Comparison of ENCODE assay signal across 17 cellular contexts in the genomic region with DNA sequence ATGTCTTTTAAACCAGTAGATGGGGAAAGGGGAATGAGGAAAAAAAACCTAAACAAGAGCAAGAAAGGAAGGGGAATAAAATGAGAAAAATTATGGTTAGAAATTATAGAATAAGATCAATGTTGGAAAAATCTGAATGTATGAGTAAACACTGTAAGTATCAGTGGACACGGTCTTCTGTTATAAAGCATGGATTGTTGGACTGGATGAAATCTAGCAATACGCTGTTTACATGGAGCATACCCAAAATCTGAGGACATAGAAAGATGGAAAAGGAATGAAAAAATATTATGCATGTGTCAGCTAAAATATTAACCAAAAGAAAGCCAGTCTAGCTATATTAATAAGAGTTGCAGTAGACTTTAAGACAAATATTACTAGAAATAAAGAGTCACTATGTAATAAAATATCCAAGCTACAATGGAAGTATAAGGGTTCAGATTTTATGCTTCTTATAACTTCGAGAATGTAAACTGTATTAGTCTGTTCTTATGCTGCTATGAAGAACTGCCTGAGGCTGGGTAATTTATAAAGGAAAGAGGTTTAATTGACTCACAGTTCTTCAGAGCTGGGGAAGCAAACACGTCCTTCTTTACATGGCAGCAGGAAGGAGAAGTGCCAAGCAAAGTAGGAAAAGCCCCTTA. TPM values are rescaled to one million over a fixed set of nuclear protein-coding genes. Genes with fewer than 3 reads are reported as not detected.
DNase-seq lines count a peak whose midpoint lies in the region; ATAC-seq, FAIRE-seq and TF ChIP-seq lines count a peak whose summit lies in the region.
"Had no signal": no experiment of that assay in that cellular context is flagged by ENCODE, and none has a peak within 500 bp of the region (broad histone marks: within the 10 kb centered on the region; RNA-seq: fewer than 3 reads in every experiment).

No MANE protein-coding gene starts in this region.

- H3K27me3 ChIP-seq in HepG2 (ENCODE audit: control insufficient read depth in 1 of 2, insufficient read depth in 2 of 2, low read length in 2 of 2) (no peaks in the 10 kb centered on the region), right lobe of liver (no peaks in the 10 kb centered on the region), Panc1 (ENCODE audit: control insufficient read depth, insufficient read depth, low read length) (no peaks in the 10 kb centered on the region), K562 (ENCODE audit: control insufficient read depth in 2 of 2, insufficient read depth in 2 of 2, low read length in 2 of 2) (no peaks in the 10 kb centered on the region)

- FAIRE-seq in HepG2 (lab: Jason Lieb, UNC) (no peak), K562 (lab: Jason Lieb, UNC) (no peak)

- no peaks in the 10 kb centered on the region for H3K79me2 ChIP-seq in HepG2 (ENCODE audit: insufficient read depth, low read length)
- H3K79me2 ChIP-seq in K562 (ENCODE audit: control insufficient read depth, insufficient read depth, low read length), result no peaks in the 10 kb centered on the region

- DNase-seq in HepG2 (ENCODE audit: low spot score), result no peak
- no peak for DNase-seq in right lobe of liver
- no peak for DNase-seq in Panc1 (ENCODE audit: low read depth, low spot score)
- no peak for DNase-seq in K562 (ENCODE audit: extremely low read depth in 1 of 4, low spot score in 3 of 4)
- DNase-seq in SW 1271 (lab: John Stamatoyannopoulos, UW), result no peak
- DNase-seq: 8988T; C1 segment of cervical spinal cord; Calu3; CD4-positive, alpha-beta memory T cell; COR-L47; DMS53; DMS79 treated with DMSO at 0.1 percent for 48 hours; GF-D8; H9; HFFc6 had no signal

- H3K4me1 ChIP-seq in HepG2 (ENCODE audit: insufficient read depth, low read length) (peaks cover 7% of the 10 kb centered on the region), right lobe of liver (no peaks in the 10 kb centered on the region), Panc1 (ENCODE audit: control insufficient read depth, insufficient read depth, low read length) (no peaks in the 10 kb centered on the region), K562 (replicated peaks in 1 of 2; ENCODE audit: control insufficient read depth in 2 of 2, insufficient read depth in 2 of 2, low read length in 2 of 2) (peaks cover 0 to 4% of the 10 kb centered on the region in 2 experiments; a peak in 1 of 5 replicates)

- POLR2A ChIA-PET in HepG2 (lab: Yijun Ruan, JAX) (no interaction called here), Panc1 (lab: Charles Lee) (no interaction called here), K562 (lab: Yijun Ruan, JAX) (no interaction called here)

- H3K9ac ChIP-seq in HepG2 (ENCODE audit: insufficient read depth, low read depth, low read length), result no peak overlapping the region
- no peak overlapping the region for H3K9ac ChIP-seq in K562 (ENCODE audit: insufficient read depth in 1 of 2, low read depth in 2 of 2, low read length in 2 of 2)

- H2AFZ ChIP-seq in HepG2 (ENCODE audit: low read length) (no peak overlapping the region), K562 (ENCODE audit: low read depth, low read length) (no peak overlapping the region)
- H2AFZ ChIP-seq: GM23338 had no signal

- H3K9me3 ChIP-seq in HepG2 (ENCODE audit: low read length) (no peaks in the 10 kb centered on the region), right lobe of liver (no peaks in the 10 kb centered on the region), Panc1 (ENCODE audit: control insufficient read depth, insufficient read depth, low read depth, low read length) (no peaks in the 10 kb centered on the region), K562 (replicated peaks; ENCODE audit: control insufficient read depth, insufficient read depth, low read depth, low read length) (no peaks in the 10 kb centered on the region)

- TF ChIP-seq POLR2A in HepG2 (IDR thresholded peaks at IDR 0.05; ENCODE audit: insufficient read depth in 1 of 2, low read depth in 2 of 2, low read length in 2 of 2) (no peak), right lobe of liver (IDR thresholded peaks at IDR 0.05) (no peak), K562 (conservative IDR thresholded peaks at IDR 0.05) (no peak)

- no peak overlapping the region for H3K27ac ChIP-seq in HepG2 (ENCODE audit: extremely low read length, insufficient read depth, low read length)
- no peak overlapping the region for H3K27ac ChIP-seq in right lobe of liver
- no peak overlapping the region for H3K27ac ChIP-seq in Panc1 (ENCODE audit: low read length)
- no peak overlapping the region for H3K27ac ChIP-seq in K562 (ENCODE audit: extremely low read depth, low read depth, low read length)

- peaks cover 21 to 92% of the 10 kb centered on the region in 2 experiments for H3K36me3 ChIP-seq in HepG2 (replicated peaks in 1 of 2; ENCODE audit: control insufficient read depth in 1 of 2, insufficient read depth in 2 of 2, low read length in 2 of 2)
- peaks cover 6 to 59% (median 30%) of the 10 kb centered on the region in 4 donors for H3K36me3 ChIP-seq in right lobe of liver
- peaks cover 70% of the 10 kb centered on the region for H3K36me3 ChIP-seq in Panc1 (ENCODE audit: control insufficient read depth, insufficient read depth, low read length)
- peaks cover 99% of the 10 kb centered on the region for H3K36me3 ChIP-seq in K562 (ENCODE audit: control insufficient read depth, insufficient read depth, low read length)

- H3K9me1 ChIP-seq in K562 (ENCODE audit: control insufficient read depth, insufficient read depth, low read length), result no peaks in the 10 kb centered on the region

- CTCF ChIA-PET in HepG2 (lab: Yijun Ruan, JAX; ENCODE audit: low intra/inter-chr PET ratio, low total read pairs) (no interaction called here), Panc1 (lab: Charles Lee) (no interaction called here), K562 (lab: Yijun Ruan, JAX; ENCODE audit: low intra/inter-chr PET ratio) (no interaction called here)

- WGBS in HepG2 (ENCODE audit: low lambda C conversion rate), result 73% methylated on average over 4 of the region's 4 CpGs
- 47% methylated on average over 2 of the region's 4 CpGs for WGBS in right lobe of liver (ENCODE audit: insufficient coverage, low coverage, low lambda C conversion rate, missing lambda C conversion rate)
- WGBS in K562 (ENCODE audit: insufficient coverage, low coverage, missing lambda C conversion rate), result 75% methylated on average over 4 of the region's 4 CpGs

- TF ChIP-seq RAD21 in HepG2 (CRISPR knock-in tag; IDR thresholded peaks at IDR 0.05) (no peak), K562 (CRISPR knock-in tag; conservative IDR thresholded peaks at IDR 0.05 in 1 of 2, IDR thresholded peaks at IDR 0.05 in 1 of 2) (no peak)

- H3K4me3 ChIP-seq in HepG2 (replicated peaks in 1 of 3; ENCODE audit: insufficient read depth in 1 of 3, low read depth in 2 of 3, low read length in 3 of 3), result no peak overlapping the region
- no peak overlapping the region for H3K4me3 ChIP-seq in right lobe of liver
- H3K4me3 ChIP-seq in Panc1 (ENCODE audit: low read depth in 2 of 2, low read length in 2 of 2), result no peak overlapping the region
- no peak overlapping the region for H3K4me3 ChIP-seq in K562
- H3K4me3 ChIP-seq: GM23338 had no signal

- in situ Hi-C loops in HepG2 (cut with HindIII; ENCODE audit: extremely low pct_ligation_motif_present, low pct_unique_long_range_greater_than_20kb) (no loop called here), Panc1 (cut with HindIII; ENCODE audit: low pct_unique_long_range_greater_than_20kb, low sequenced_read_pairs) (no loop called here), K562 (cut with MboI) (no loop called here)

- H3K4me2 ChIP-seq in HepG2 (ENCODE audit: low read depth, low read length) (no peak overlapping the region), K562 (ENCODE audit: insufficient read depth, low read length) (no peak overlapping the region)
- H3K4me2 ChIP-seq: GM23338 had no signal

- no peak for TF ChIP-seq EP300 in HepG2 (IDR thresholded peaks at IDR 0.05; ENCODE audit: low read depth in 2 of 2, low read length in 2 of 2)
- TF ChIP-seq EP300 in HepG2 (CRISPR knock-in tag; IDR thresholded peaks at IDR 0.05; ENCODE audit: borderline replicate concordance), result no peak
- no peak for TF ChIP-seq EP300 in K562 (IDR thresholded peaks at IDR 0.05; ENCODE audit: low read length)

- ATAC-seq in HepG2, result no peak
- ATAC-seq in right lobe of liver, result no peak
- ATAC-seq in Panc1, result no peak
- ATAC-seq in K562, result no peak
- no peak for ATAC-seq in GM19463 (IDR thresholded peaks at IDR 0.05; ENCODE audit: unreplicated experiment)
- ATAC-seq: GM23338 had no signal

- TF ChIP-seq CTCF in HepG2 (CRISPR knock-in tag; IDR thresholded peaks at IDR 0.05) (no peak), right lobe of liver (IDR thresholded peaks at IDR 0.05) (no peak), Panc1 (IDR thresholded peaks at IDR 0.05) (no peak), K562 (IDR thresholded peaks at IDR 0.05 in 2 of 3, conservative IDR thresholded peaks at IDR 0.05 in 1 of 3; ENCODE audit: insufficient read depth in 2 of 3, low read depth in 1 of 3, low read length in 3 of 3) (no peak)

- H4K20me1 ChIP-seq in HepG2 (ENCODE audit: insufficient read depth, low read length) (no peaks in the 10 kb centered on the region), K562 (replicated peaks; ENCODE audit: control insufficient read depth, insufficient read depth, low read length) (no peaks in the 10 kb centered on the region)

- intact Hi-C loops in HepG2 (cut with micrococcal nuclease; ENCODE audit: unreplicated experiment) (no loop called here), right lobe of liver (cut with DNase I) (no loop called here), Panc1 (cut with micrococcal nuclease; ENCODE audit: unreplicated experiment) (no loop called here), K562 (cut with micrococcal nuclease) (no loop called here)

- BruUV-seq in HepG2 (replicated peaks; lab: Mats Ljungman, UMichigan) (TSS peak; percentile 16), Panc1 (replicated peaks; lab: Mats Ljungman, UMichigan) (TSS peak; percentile 29), K562 (replicated peaks; lab: Mats Ljungman, UMichigan) (TSS peak; percentile 11)

RNA-seq across cellular contexts. Expression of a gene that starts 32.4 kb away (rescaled TPM):
- total RNA-seq in HepG2 (2016; rRNA removed; fragmentation: Illumina TruSeq; extraction: Trizol), result 130 and 254 TPM in 2 replicates
- total RNA-seq in HepG2 (2016; cell fraction: cytosol; rRNA removed; fragmentation: Illumina TruSeq; extraction: Trizol; ENCODE audit: low read depth), result 20.7 and 26.0 TPM in 2 replicates
- 128 and 254 TPM in 2 replicates for total RNA-seq in HepG2 (2016; cell fraction: insoluble cytoplasmic fraction; rRNA removed; fragmentation: Illumina TruSeq; extraction: Trizol)
- total RNA-seq in HepG2 (2016; cell fraction: membrane; rRNA removed; fragmentation: Illumina TruSeq; extraction: Trizol), result 42.3 and 49.4 TPM in 2 replicates
- 114 and 115 TPM in 2 replicates for total RNA-seq in HepG2 (2016; cell fraction: nucleus; rRNA removed; fragmentation: Illumina TruSeq; extraction: Trizol)
- polyA plus RNA-seq in HepG2 (2011; rRNA removed), result 60.9 and 81.6 TPM in 2 replicates
- 36.8 and 56.4 TPM in 2 replicates for polyA plus RNA-seq in HepG2 (2011; cell fraction: cytosol; rRNA removed)
- 33.2 and 43.2 TPM in 2 replicates for polyA plus RNA-seq in HepG2 (2011; cell fraction: nucleus; rRNA removed)
- 87.2 and 121 TPM in 2 replicates for polyA plus RNA-seq in HepG2 (2012)
- polyA plus RNA-seq in HepG2 (2016; cell fraction: cytosol; fragmentation: Illumina TruSeq; extraction: Trizol; ENCODE audit: low read depth), result 17.5 and 20.7 TPM in 2 replicates
- 266 and 281 TPM in 2 replicates for polyA plus RNA-seq in HepG2 (2016; cell fraction: insoluble cytoplasmic fraction; fragmentation: Illumina TruSeq; extraction: Trizol; ENCODE audit: low read depth)
- polyA plus RNA-seq in HepG2 (2016; cell fraction: membrane; fragmentation: Illumina TruSeq; extraction: Trizol; ENCODE audit: low read depth), result 28.6 and 36.5 TPM in 2 replicates
- polyA plus RNA-seq in HepG2 (2016; cell fraction: nucleus; fragmentation: Illumina TruSeq; extraction: Trizol; ENCODE audit: insufficient read depth, low read depth), result 120 and 122 TPM in 2 replicates
- 15.7 and 27.0 TPM in 2 replicates for polyA minus RNA-seq in HepG2 (2011; rRNA and poly(A)+ RNA removed; ENCODE audit: low replicate concordance)
- polyA minus RNA-seq in HepG2 (2011; cell fraction: cytosol; rRNA and poly(A)+ RNA removed), result 54.9 and 60.7 TPM in 2 replicates
- 109 and 119 TPM in 2 replicates for polyA minus RNA-seq in HepG2 (2011; cell fraction: nucleus; rRNA and poly(A)+ RNA removed)
- total RNA-seq in right lobe of liver, result 10 to 100 TPM; 29.7 to 43.5 (median 37.6) TPM
- 102 TPM for total RNA-seq in Panc1 (2021; ENCODE audit: unreplicated experiment)
- polyA plus RNA-seq in Panc1 (2012; ENCODE audit: insufficient read length), result 58.2 TPM
- 46.4 and 156 TPM in 2 replicates for total RNA-seq in K562 (2011; cell fraction: chromatin; rRNA removed; ENCODE audit: low replicate concordance)
- total RNA-seq in K562 (2011; cell fraction: nucleolus; rRNA removed), result 25.7 and 32.1 TPM in 2 replicates
- total RNA-seq in K562 (2011; cell fraction: nucleoplasm; rRNA removed), result 53.1 and 62.4 TPM in 2 replicates
- total RNA-seq in K562 (2014; rRNA removed), result 116 and 118 TPM in 2 replicates
- total RNA-seq in K562 (2014; rRNA removed; fragmentation: Illumina TruSeq; extraction: Trizol), result 277 and 293 TPM in 2 replicates
- 212 and 232 TPM in 2 replicates for total RNA-seq in K562 (2015; rRNA removed; fragmentation: Illumina TruSeq; extraction: Trizol)
- 190 and 203 TPM in 2 replicates for total RNA-seq in K562 (2021)
- polyA plus RNA-seq in K562 (2011; rRNA removed), result 143 and 249 TPM in 2 replicates
- 32.5 and 67.6 TPM in 2 replicates for polyA plus RNA-seq in K562 (2011; cell fraction: cytosol; rRNA removed)
- polyA plus RNA-seq in K562 (2011; cell fraction: nucleus; rRNA removed), result 41.8 and 80.5 TPM in 2 replicates
- 113 and 183 TPM in 2 replicates for polyA plus RNA-seq in K562 (2012)
- polyA plus RNA-seq in K562 (2014; fragmentation: Illumina TruSeq; extraction: Trizol), result 217 and 239 TPM in 2 replicates
- polyA plus RNA-seq in K562 (2014; fragmentation: Nextera tagmentation; extraction: Ambion mirVana), result 100 to 1,000 TPM; 172 to 265 TPM
- polyA plus RNA-seq in K562 (2014; rRNA removed), result 176 and 184 TPM in 2 replicates
- polyA minus RNA-seq in K562 (2011; rRNA and poly(A)+ RNA removed), result 229 and 258 TPM in 2 replicates
- polyA minus RNA-seq in K562 (2011; cell fraction: cytosol; rRNA and poly(A)+ RNA removed), result 54.7 and 90.4 TPM in 2 replicates
- polyA minus RNA-seq in K562 (2011; cell fraction: nucleus; rRNA and poly(A)+ RNA removed), result 44.2 and 74.3 TPM in 2 replicates
